3 cellular contexts compared by ENCODE assay signal in genomic region chr7:103794424-103794823, GRCh38.
TF ChIP-seq lines count a peak whose summit lies in the region.

No MANE protein-coding gene starts in this region.

TF ChIP-seq in HepG2, 621 proteins besides CTCF, POLR2A, EP300 and RAD21:
- TF ChIP-seq MATR3 (CRISPR knock-in tag; IDR thresholded peaks at IDR 0.05) (no peak), ATF4 (CRISPR knock-in tag; IDR thresholded peaks at IDR 0.05) (peak in 1 of 2 experiments; percentile 61; a peak in 1 of 4 replicates), KLF16 (CRISPR knock-in tag; IDR thresholded peaks at IDR 0.05) (no peak), CEBPB (IDR thresholded peaks at IDR 0.05; ENCODE audit: borderline replicate concordance, low read depth, low read length) (peak; percentile 40; the same call in 1 of the 2 replicates), RBM22 (optimal IDR thresholded peaks at IDR 0.05; ENCODE audit: low read length) (peak; percentile 57)

TF ChIP-seq in IMR-90, 13 proteins besides CTCF, POLR2A, EP300 and RAD21:
- no peak for TF ChIP-seq BHLHE40 (IDR thresholded peaks at IDR 0.05; ENCODE audit: low read depth, low read length)
- 0 out of 2 replicates have a peak, but pooled peaks have one; percentile 7 for TF ChIP-seq CEBPB (IDR thresholded peaks at IDR 0.05; ENCODE audit: low read depth, low read length)
- no peak for TF ChIP-seq RFX5 (IDR thresholded peaks at IDR 0.05; ENCODE audit: low read depth, low read length)

TF ChIP-seq in K562, 482 proteins besides CTCF, POLR2A, EP300 and RAD21:
- TF ChIP-seq CEBPG (CRISPR knock-in tag; IDR thresholded peaks at IDR 0.05): no peak
- TF ChIP-seq CEBPG (tag; conservative IDR thresholded peaks at IDR 0.05 in 1 of 2, IDR thresholded peaks at IDR 0.05 in 1 of 2): peak; percentile 43 to 71; a peak in 3 of 4 replicates
- TF ChIP-seq, protein P1, sequence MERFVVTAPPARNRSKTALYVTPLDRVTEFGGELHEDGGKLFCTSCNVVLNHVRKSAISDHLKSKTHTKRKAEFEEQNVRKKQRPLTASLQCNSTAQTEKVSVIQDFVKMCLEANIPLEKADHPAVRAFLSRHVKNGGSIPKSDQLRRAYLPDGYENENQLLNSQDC (CRISPR knock-in tag; IDR thresholded peaks at IDR 0.05): no peak
- TF ChIP-seq ZZZ3 (IDR thresholded peaks at IDR 0.05): no peak
- TF ChIP-seq E4F1 (CRISPR knock-in tag; IDR thresholded peaks at IDR 0.05; ENCODE audit: borderline replicate concordance): no peak
- peak; percentile 45 for TF ChIP-seq CEBPB (tag; IDR thresholded peaks at IDR 0.05)
- TF ChIP-seq ZNF146 (CRISPR knock-in tag; IDR thresholded peaks at IDR 0.05; ENCODE audit: unreplicated experiment): no peak
- TF ChIP-seq ATF3 (IDR thresholded peaks at IDR 0.05): peak; percentile 54; the same call in 1 of the 2 replicates
- no peak for TF ChIP-seq ATF3 (CRISPR knock-in tag; conservative IDR thresholded peaks at IDR 0.05)
- no peak for TF ChIP-seq ZNF165 (CRISPR knock-in tag; IDR thresholded peaks at IDR 0.05; ENCODE audit: borderline replicate concordance)
- TF ChIP-seq STAT5A (IDR thresholded peaks at IDR 0.05; ENCODE audit: borderline replicate concordance, low read length): no peak
- no peak for TF ChIP-seq HOMEZ (CRISPR knock-in tag; IDR thresholded peaks at IDR 0.05)
